In genomic region chrX:43654431-43655150, GRCh38 we compare ENCODE assay signal across 8 cellular contexts. TPM values are rescaled to one million over a fixed set of nuclear protein-coding genes. Genes with fewer than 3 reads are reported as not detected.
DNase-seq lines count a peak whose midpoint lies in the region; ATAC-seq and TF ChIP-seq lines count a peak whose summit lies in the region.

No MANE protein-coding gene starts in this region.

- no peaks in the 10 kb centered on the region for H3K27me3 ChIP-seq in upper lobe of left lung

- peak; percentile 96 for ATAC-seq in HG02763 (IDR thresholded peaks at IDR 0.05; ENCODE audit: unreplicated experiment)
- peak; percentile 99 for ATAC-seq in left cardiac atrium
- ATAC-seq in upper lobe of left lung (ENCODE audit: low FRiP score in 2 of 2): peak; percentile 97 to 99

- DNase-seq in GM12865 (ENCODE audit: low read depth) (peak; percentile 86), NCI-H128 (lab: John Stamatoyannopoulos, UW; ENCODE audit: unreplicated experiment) (peak; percentile 79), T-helper 1 cell (peak; percentile 69 to 83 (median 78)), amygdala (lab: John Stamatoyannopoulos, UW) (peak; percentile 30 to 94 (median 84)), left cardiac atrium (peak; percentile 92), posterior vena cava (ENCODE audit: low spot score) (peak; percentile 97), upper lobe of left lung (peak; percentile 92 to 96)

- TF ChIP-seq POLR2A in upper lobe of left lung (IDR thresholded peaks at IDR 0.05): peak in 3 of 4 donors; percentile 67 to 93 (median 83)

- TF ChIP-seq EP300 in upper lobe of left lung (IDR thresholded peaks at IDR 0.05): no peak

- H3K27ac ChIP-seq in upper lobe of left lung: peak overlapping the region; percentile 84 to 98 (median 90)

- no peaks in the 10 kb centered on the region for H3K9me3 ChIP-seq in upper lobe of left lung

- H3K36me3 ChIP-seq in upper lobe of left lung: no peaks in the 10 kb centered on the region

- TF ChIP-seq CTCF in GM12865 (IDR thresholded peaks at IDR 0.05; ENCODE audit: insufficient read depth, low read depth, low read length, missing control alignments) (no peak), upper lobe of left lung (IDR thresholded peaks at IDR 0.05) (peak in 5 of 6 experiments; percentile 28 to 51 (median 37))

- H3K4me3 ChIP-seq in GM12865 (ENCODE audit: low read depth, low read length): peak overlapping the region; percentile 51
- H3K4me3 ChIP-seq in upper lobe of left lung: peak overlapping the region; percentile 47 to 75 (median 66)

- H3K4me1 ChIP-seq in upper lobe of left lung: no peaks in the 10 kb centered on the region

- 35% methylated on average over 50 of the region's 57 CpGs; no CpG with 5 or more reads in 1 of the 2 donors for WGBS in upper lobe of left lung, 2 donors

- intact Hi-C loops in left cardiac atrium (cut with DNase I) (loop anchor here in 1 of 2 donors (2.0 kb wide), 2 partner anchors 52 to 88 kb away; no protein-coding TSS in a partner anchor), posterior vena cava (cut with DNase I) (loop anchor here in 1 of 2 donors (10.0 kb wide), 1 partner anchor 90 kb away; no protein-coding TSS in a partner anchor)

RNA-seq across cellular contexts. Expression of gene MAOA, which starts 1.5 kb away (rescaled TPM):
- total RNA-seq in left cardiac atrium (100 to 1,000 TPM; 102 to 105 TPM), posterior vena cava (10 to 100 TPM; 57.3 to 90.5 TPM), upper lobe of left lung (100 to 1,000 TPM; 112 to 300 (median 204) TPM)

Comparison
In these comparisons a context has a peak if more than half of its experiments do, and no peak if none do; other contexts are left out.
1. Peak in every context shown above with its lines: DNase-seq, ATAC-seq, H3K4me3 ChIP-seq and H3K27ac ChIP-seq.